Comparison of ENCODE assay signal across 9 cellular contexts in genomic region chr13:30898721-30899188, GRCh38. TPM values are rescaled to one million over a fixed set of nuclear protein-coding genes. Genes with fewer than 3 reads are reported as not detected.
A peak's percentile ranks its signal among the peaks of the same experiment; 100 is the strongest.
DNase-seq lines count a peak whose midpoint lies in the region; ATAC-seq, FAIRE-seq and TF ChIP-seq lines count a peak whose summit lies in the region.
"Had no signal": no experiment of that assay in that cellular context is flagged by ENCODE, and none has a peak within 500 bp of the region (broad histone marks: within the 10 kb centered on the region; RNA-seq: fewer than 3 reads in every experiment).

No MANE protein-coding gene starts in this region.

- peaks cover 0 to 4% (median 0%) of the 10 kb centered on the region in 6 donors for H3K4me1 ChIP-seq in spleen

- H3K4me3 ChIP-seq in skeletal muscle cell (ENCODE audit: low read depth, low read length) (no peak overlapping the region), spleen (no peak overlapping the region)

- H3K4me1 Mint-ChIP-seq in activated T-cell treated with anti-CD3 and anti-CD28 coated beads, Interleukin-2, amount 50 U/mL, for 4 hours (ENCODE audit: low read depth), result peaks cover 14% of the 10 kb centered on the region

- intact Hi-C loops in spleen (cut with DNase I; ENCODE audit: low total_unique reads), result no loop called here

- WGBS in spleen, 5 donors, result 47 to 55% (median 52%) methylated on average over 7 of the region's 7 CpGs

- peak; percentile 75 to 84 for ATAC-seq in activated T-cell treated with anti-CD3 and anti-CD28 coated beads, Interleukin-2, amount 50 U/mL, for 4 hours
- ATAC-seq in GM19324 (IDR thresholded peaks at IDR 0.05; ENCODE audit: low FRiP score, unreplicated experiment), result no peak
- no peak for ATAC-seq in HG02840 (IDR thresholded peaks at IDR 0.05; ENCODE audit: low FRiP score, unreplicated experiment)

- H3K4me3 Mint-ChIP-seq in activated T-cell treated with anti-CD3 and anti-CD28 coated beads, Interleukin-2, amount 50 U/mL, for 4 hours, result no peak overlapping the region
- H3K4me3 Mint-ChIP-seq: dendritic cell treated with granulocyte-macrophage colony-stimulating factor and Interleukin-4, amounts not matched to agents 40 ng/mL and 50 ng/mL, for 4 days had no signal

- DNase-seq in GM18507 (ENCODE audit: extremely low spot score, insufficient read length, low read depth) (no peak), glomerular visceral epithelial cell (ENCODE audit: extremely low spot score) (peak; percentile 40), skeletal muscle cell (ENCODE audit: low read depth) (peak; percentile 98), KG1 (lab: John Stamatoyannopoulos, UW) (no peak), spleen (no peak)
- DNase-seq in activated T-cell treated with anti-CD3 and anti-CD28 coated beads, Interleukin-2, amount 50 U/mL, for 4 hours, result no peak

- TF ChIP-seq CTCF in spleen (IDR thresholded peaks at IDR 0.05 in 8 of 11, conservative IDR thresholded peaks at IDR 0.05 in 3 of 11), result no peak

- peaks cover 0 to 41% (median 0%) of the 10 kb centered on the region in 7 donors for H3K27me3 ChIP-seq in spleen (replicated peaks in 1 of 7)

- no peaks in the 10 kb centered on the region for H3K9me3 ChIP-seq in spleen

- no peak overlapping the region for H3K27ac ChIP-seq in spleen

- no peaks in the 10 kb centered on the region for H3K36me3 Mint-ChIP-seq in activated T-cell treated with anti-CD3 and anti-CD28 coated beads, Interleukin-2, amount 50 U/mL, for 4 hours (ENCODE audit: insufficient read depth)

- H3K36me3 ChIP-seq in spleen, result no peaks in the 10 kb centered on the region

- peak; percentile 33 for FAIRE-seq in GM18507 (lab: Jason Lieb, UNC)

- no peaks in the 10 kb centered on the region for H3K9me3 Mint-ChIP-seq in activated T-cell treated with anti-CD3 and anti-CD28 coated beads, Interleukin-2, amount 50 U/mL, for 4 hours
- H3K9me3 Mint-ChIP-seq: dendritic cell treated with granulocyte-macrophage colony-stimulating factor and Interleukin-4, amounts not matched to agents 40 ng/mL and 50 ng/mL, for 4 days had no signal

- no peak for TF ChIP-seq POLR2A in spleen (IDR thresholded peaks at IDR 0.05)

- H3K27me3 Mint-ChIP-seq in activated T-cell treated with anti-CD3 and anti-CD28 coated beads, Interleukin-2, amount 50 U/mL, for 4 hours (ENCODE audit: low read depth), result peaks cover 23% of the 10 kb centered on the region

RNA-seq across cellular contexts. Expression of gene MEDAG, which starts 7.3 kb away (rescaled TPM):
- total RNA-seq in activated T-cell treated with anti-CD3 and anti-CD28 coated beads, Interleukin-2, amount 50 U/mL, for 4 hours, result not detected
- total RNA-seq in spleen, result 1 to 10 TPM in 1 of 7 donors, under 1 TPM in 3, not detected in 3; 0.16 to 1.1 (median 0.21) TPM
- 1 to 10 TPM in 1 of 3 donors, under 1 TPM in 2; 0.46 to 2.7 (median 0.83) TPM for polyA plus RNA-seq in spleen

RNA-seq across cellular contexts. Expression of gene TEX26, which starts 33.7 kb away (rescaled TPM):
- total RNA-seq in activated T-cell treated with anti-CD3 and anti-CD28 coated beads, Interleukin-2, amount 50 U/mL, for 4 hours, result not detected
- total RNA-seq in spleen, result not detected
- polyA plus RNA-seq in spleen, result not detected

Comparison
In these comparisons a context has a peak if more than half of its experiments do, and no peak if none do; other contexts are left out.
1. DNase-seq: peak in glomerular visceral epithelial cell (single experiment) and skeletal muscle cell (single experiment); none in GM18507 (single experiment), activated T-cell treated with anti-CD3 and anti-CD28 coated beads, Interleukin-2, amount 50 U/mL, for 4 hours (single experiment), KG1 (single experiment) and spleen (single experiment).
2. ATAC-seq: peak in activated T-cell treated with anti-CD3 and anti-CD28 coated beads, Interleukin-2, amount 50 U/mL, for 4 hours (2 of 2); none in GM19324 (single experiment) and HG02840 (single experiment).